Comparison of ENCODE assay signal across 16 cellular contexts in genomic region chr16:89897204-89897603, GRCh38. TPM values are rescaled to one million over a fixed set of nuclear protein-coding genes. Genes with fewer than 3 reads are reported as not detected.
A peak's percentile ranks its signal among the peaks of the same experiment; 100 is the strongest.
DNase-seq lines count a peak whose midpoint lies in the region; ATAC-seq and TF ChIP-seq lines count a peak whose summit lies in the region.
"Had no signal": no experiment of that assay in that cellular context is flagged by ENCODE, and none has a peak within 500 bp of the region (broad histone marks: within the 10 kb centered on the region; RNA-seq: fewer than 3 reads in every experiment).

No MANE protein-coding gene starts in this region.

- TF ChIP-seq POLR2A in erythroblast (IDR thresholded peaks at IDR 0.05; ENCODE audit: low read length) = no peak

- no peak overlapping the region for H2AFZ ChIP-seq in osteoblast (ENCODE audit: low read length)

- H3K4me1 Mint-ChIP-seq in T-helper 17 cell (peaks cover 8% of the 10 kb centered on the region), CD14-positive monocyte (no peaks in the 10 kb centered on the region)
- H3K4me1 Mint-ChIP-seq: B cell; CD4-positive, CD25-positive, alpha-beta regulatory T cell; H9 had no signal

- H3K27ac ChIP-seq in osteoblast (ENCODE audit: low read depth, low read length) = no peak overlapping the region
- H3K27ac ChIP-seq: BLaER1 treated with 17β-estradiol and CSF1 and Interleukin-3, amounts not matched to agents 10 nM and 100 nM had no signal

- H3K79me2 ChIP-seq in osteoblast (ENCODE audit: insufficient read depth, low read length) = peaks cover 10% of the 10 kb centered on the region

- H3K27me3 Mint-ChIP-seq in T-helper 17 cell = no peaks in the 10 kb centered on the region
- H3K27me3 Mint-ChIP-seq in CD14-positive monocyte (ENCODE audit: low read depth in 3 of 3) = no peaks in the 10 kb centered on the region
- H3K27me3 Mint-ChIP-seq: B cell; CD4-positive, CD25-positive, alpha-beta regulatory T cell; CD8-positive, alpha-beta memory T cell had no signal

- H3K4me3 Mint-ChIP-seq in T-helper 17 cell (no peak overlapping the region), CD14-positive monocyte (no peak overlapping the region)
- H3K4me3 Mint-ChIP-seq: B cell; CD4-positive, CD25-positive, alpha-beta regulatory T cell; CD8-positive, alpha-beta memory T cell; H9 had no signal

- no peak overlapping the region for H3K4me3 ChIP-seq in MG63
- no peak overlapping the region for H3K4me3 ChIP-seq in osteoblast (ENCODE audit: insufficient read depth, low read length)
- H3K4me3 ChIP-seq: BLaER1 treated with 17β-estradiol and CSF1 and Interleukin-3, amounts not matched to agents 10 nM and 100 nM; GM12878 had no signal

- no peaks in the 10 kb centered on the region for H3K27me3 ChIP-seq in MG63
- H3K27me3 ChIP-seq in osteoblast (ENCODE audit: insufficient read depth, low read length) = no peaks in the 10 kb centered on the region
- H3K27me3 ChIP-seq: BLaER1 treated with 17β-estradiol and CSF1 and Interleukin-3, amounts not matched to agents 10 nM and 100 nM had no signal

- H3K9me3 ChIP-seq in MG63 (no peaks in the 10 kb centered on the region), T-helper 17 cell (ENCODE audit: control insufficient read depth, low read length, poor library complexity, severe bottlenecking) (no peaks in the 10 kb centered on the region), osteoblast (ENCODE audit: low read depth, low read length) (no peaks in the 10 kb centered on the region)
- H3K9me3 ChIP-seq: BLaER1 treated with 17β-estradiol and CSF1 and Interleukin-3, amounts not matched to agents 10 nM and 100 nM had no signal

- H3K36me3 Mint-ChIP-seq in T-helper 17 cell (ENCODE audit: low read depth) (peaks cover 4% of the 10 kb centered on the region), CD14-positive monocyte (peaks cover 74 to 87% of the 10 kb centered on the region in 2 donors)

- H3K27ac Mint-ChIP-seq in T-helper 17 cell = peak overlapping the region; percentile 34
- no peak overlapping the region for H3K27ac Mint-ChIP-seq in CD14-positive monocyte
- H3K27ac Mint-ChIP-seq: B cell had no signal

- H3K4me2 ChIP-seq in osteoblast (ENCODE audit: insufficient read depth, low read length) = no peak overlapping the region
- H3K4me2 ChIP-seq: BLaER1 treated with 17β-estradiol and CSF1 and Interleukin-3, amounts not matched to agents 10 nM and 100 nM had no signal

- H3K36me3 ChIP-seq in MG63 = peaks cover 12% of the 10 kb centered on the region; the same call in 1 of the 2 replicates
- H3K36me3 ChIP-seq in osteoblast (ENCODE audit: insufficient read depth, low read length) = peaks cover 75% of the 10 kb centered on the region

- intact Hi-C loops in CD14-positive monocyte (cut with micrococcal nuclease) = no loop called here

- peaks cover 0 to 2% (median 0%) of the 10 kb centered on the region in 7 donors for H3K9me3 Mint-ChIP-seq in CD14-positive monocyte
- H3K9me3 Mint-ChIP-seq: CD4-positive, CD25-positive, alpha-beta regulatory T cell; CD8-positive, alpha-beta memory T cell; H9 had no signal

- peaks cover 20% of the 10 kb centered on the region for H4K20me1 ChIP-seq in osteoblast (ENCODE audit: insufficient read depth, low read length)

- DNase-seq in MG63 (peak; percentile 5), T-helper 17 cell (no peak), osteoblast (ENCODE audit: insufficient read length, low spot score, missing footprints) (peak; percentile 51), CD14-positive monocyte (ENCODE audit: low spot score) (no peak), erythroblast (lab: John Stamatoyannopoulos, UW) (no peak)
- DNase-seq: CD4-positive, CD25-positive, alpha-beta regulatory T cell; CD8-positive, alpha-beta memory T cell; COR-L47; DMS 273 treated with DMSO at 0.1 percent for 48 hours; DMS53; DND-41; EL; H9 had no signal

- no peaks in the 10 kb centered on the region for H3K4me1 ChIP-seq in osteoblast (ENCODE audit: insufficient read depth, low read length)
- H3K4me1 ChIP-seq: BLaER1 treated with 17β-estradiol and CSF1 and Interleukin-3, amounts not matched to agents 10 nM and 100 nM had no signal

- no peak for ATAC-seq in T-helper 17 cell
- ATAC-seq: GM12878 had no signal

- TF ChIP-seq CTCF in osteoblast (IDR thresholded peaks at IDR 0.05; ENCODE audit: extremely low read depth, low read depth, low read length) (no peak), CD14-positive monocyte (IDR thresholded peaks at IDR 0.05) (no peak)

RNA-seq across cellular contexts. Expression of gene MC1R, which starts 21.5 kb away (rescaled TPM):
- 12.1 and 21.1 TPM in 2 replicates for total RNA-seq in MG63 (2014; rRNA removed; shearing (Covaris generic); ENCODE audit: low replicate concordance)
- total RNA-seq in T-helper 17 cell (10 to 100 TPM; 10.1 to 13.8 TPM), osteoblast (4.7 and 5.1 TPM in 2 replicates)
- polyA plus RNA-seq in CD14-positive monocyte = under 1 TPM in 1 of 2 donors, not detected in 1; 0.21 TPM

RNA-seq across cellular contexts. Expression of gene TCF25, which starts 23.8 kb away (rescaled TPM):
- total RNA-seq in MG63 (2014; rRNA removed; shearing (Covaris generic); ENCODE audit: low replicate concordance) = 53.2 and 71.3 TPM in 2 replicates
- 100 to 1,000 TPM; 393 to 428 TPM for total RNA-seq in T-helper 17 cell
- 225 and 230 TPM in 2 replicates for total RNA-seq in osteoblast
- polyA plus RNA-seq in CD14-positive monocyte = 100 to 1,000 TPM in 1 of 2 donors, 10 to 100 TPM in 1; 98.0 to 114 TPM

RNA-seq across cellular contexts. Expression of gene TUBB3, which starts 25.9 kb away (rescaled TPM):
- 803 and 1,289 TPM in 2 replicates for total RNA-seq in MG63 (2014; rRNA removed; shearing (Covaris generic); ENCODE audit: low replicate concordance)
- total RNA-seq in T-helper 17 cell = under 1 TPM; 0.52 to 0.96 TPM
- 166 and 239 TPM in 2 replicates for total RNA-seq in osteoblast
- polyA plus RNA-seq in CD14-positive monocyte = not detected
- polyA plus RNA-seq: CD8-positive, alpha-beta memory T cell had no signal

RNA-seq across cellular contexts. Expression of gene DEF8, which starts 51.4 kb away (rescaled TPM):
- 357 and 571 TPM in 2 replicates for total RNA-seq in MG63 (2014; rRNA removed; shearing (Covaris generic); ENCODE audit: low replicate concordance)
- 10 to 100 TPM; 32.5 to 38.3 TPM for total RNA-seq in T-helper 17 cell
- 48.6 and 48.9 TPM in 2 replicates for total RNA-seq in osteoblast
- 10 to 100 TPM; 63.7 to 83.7 TPM for polyA plus RNA-seq in CD14-positive monocyte

Comparison
In these comparisons a context has a peak if more than half of its experiments do, and no peak if none do; other contexts are left out.
1. DNase-seq: peak in MG63 (single experiment) and osteoblast (single experiment); none in T-helper 17 cell (0 of 3), CD14-positive monocyte (single experiment) and erythroblast (0 of 2).
2. RNA of gene TUBB3, which starts 25.9 kb away (total RNA-seq): 803 to 1,289 TPM in MG63 and 166 to 239 TPM in osteoblast; 0.52 to 0.96 TPM in T-helper 17 cell; every median in the first group is over 10 times any median in the second.